Comparison of ENCODE assay signal across 14 cellular contexts in the genomic region with DNA sequence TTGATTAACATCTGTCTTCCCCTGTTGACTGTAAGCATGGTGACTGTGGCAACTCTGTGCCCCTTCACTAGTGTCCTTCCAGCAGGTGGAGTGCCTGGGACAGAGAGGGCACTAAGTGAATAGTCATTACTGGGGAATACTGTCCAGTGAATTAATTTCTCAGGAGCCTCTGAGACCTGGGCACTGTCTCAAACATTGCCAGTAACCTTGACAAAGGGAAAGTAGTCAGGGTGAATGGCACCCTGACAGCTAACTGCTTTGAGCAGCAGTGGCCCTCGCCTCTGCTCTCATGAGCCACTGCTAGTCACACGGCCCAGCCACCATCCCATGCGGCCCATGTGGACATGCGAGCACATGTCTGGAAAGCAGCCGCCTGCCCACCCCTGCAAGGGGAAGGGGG. TPM values are rescaled to one million over a fixed set of nuclear protein-coding genes. Genes with fewer than 3 reads are reported as not detected.
DNase-seq lines count a peak whose midpoint lies in the region; ATAC-seq and TF ChIP-seq lines count a peak whose summit lies in the region.
"Had no signal": no experiment of that assay in that cellular context is flagged by ENCODE, and none has a peak within 500 bp of the region (broad histone marks: within the 10 kb centered on the region; RNA-seq: fewer than 3 reads in every experiment).

No MANE protein-coding gene starts in this region.

- H3K36me3 ChIP-seq in osteoblast (ENCODE audit: insufficient read depth, low read length) (no peaks in the 10 kb centered on the region), gastroesophageal sphincter (no peaks in the 10 kb centered on the region)

- TF ChIP-seq CTCF in NB4 (IDR thresholded peaks at IDR 0.05; ENCODE audit: low read depth, low read length) (peak; percentile 19), choroid plexus epithelial cell (conservative IDR thresholded peaks at IDR 0.05; ENCODE audit: low read depth, low read length) (peak; percentile 6), osteoblast (IDR thresholded peaks at IDR 0.05; ENCODE audit: extremely low read depth, low read depth, low read length) (peak; percentile 25), gastroesophageal sphincter (IDR thresholded peaks at IDR 0.05) (no peak)

- WGBS in gastroesophageal sphincter (ENCODE audit: low coverage in 1 of 2), 2 donors = 100% methylated on average over 1 to 2 of the region's 5 CpGs

- peaks cover 15% of the 10 kb centered on the region for H3K79me2 ChIP-seq in osteoblast (ENCODE audit: insufficient read depth, low read length)

- H3K27me3 ChIP-seq in osteoblast (ENCODE audit: insufficient read depth, low read length) (peaks cover under 1% of the 10 kb centered on the region), gastroesophageal sphincter (no peaks in the 10 kb centered on the region)

- H3K4me3 ChIP-seq in NB4 (ENCODE audit: low read depth, low read length) (no peak overlapping the region), choroid plexus epithelial cell (ENCODE audit: low read depth, low read length) (no peak overlapping the region), osteoblast (ENCODE audit: insufficient read depth, low read length) (no peak overlapping the region), gastroesophageal sphincter (no peak overlapping the region)

- H3K4me1 ChIP-seq in osteoblast (ENCODE audit: insufficient read depth, low read length) (peaks cover 12% of the 10 kb centered on the region), gastroesophageal sphincter (peaks cover 0 to 22% (median 8%) of the 10 kb centered on the region in 3 donors)

- no peak for ATAC-seq in gastroesophageal sphincter
- ATAC-seq: left colon had no signal

- TF ChIP-seq EP300 in gastroesophageal sphincter (IDR thresholded peaks at IDR 0.05) = no peak

- H3K9me3 ChIP-seq in osteoblast (ENCODE audit: low read depth, low read length) (peaks cover 2% of the 10 kb centered on the region), gastroesophageal sphincter (no peaks in the 10 kb centered on the region)

- H4K20me1 ChIP-seq in osteoblast (ENCODE audit: insufficient read depth, low read length) = peaks cover 6% of the 10 kb centered on the region

- H3K4me2 ChIP-seq in osteoblast (ENCODE audit: insufficient read depth, low read length) = no peak overlapping the region

- H3K27ac ChIP-seq in osteoblast (ENCODE audit: low read depth, low read length) (no peak overlapping the region), gastroesophageal sphincter (no peak overlapping the region)
- H3K27ac ChIP-seq: RWPE1 had no signal

- no peak overlapping the region for H2AFZ ChIP-seq in osteoblast (ENCODE audit: low read length)

- no peak for TF ChIP-seq POLR2A in NB4 (IDR thresholded peaks at IDR 0.05; ENCODE audit: extremely low read depth, insufficient read length)
- TF ChIP-seq POLR2A in gastroesophageal sphincter (IDR thresholded peaks at IDR 0.05) = no peak

- DNase-seq in DMS53 treated with DMSO at 0.1 percent for 48 hours (lab: John Stamatoyannopoulos, UW; ENCODE audit: unreplicated experiment) (peak; percentile 37), NB4 (ENCODE audit: low read depth) (no peak), choroid plexus epithelial cell (ENCODE audit: low read depth) (no peak), osteoblast (ENCODE audit: insufficient read length, low spot score, missing footprints) (no peak), kidney glomerular epithelial cell (lab: John Stamatoyannopoulos, UW) (no peak), SKM-1 (lab: John Stamatoyannopoulos, UW; ENCODE audit: unreplicated experiment) (no peak)
- DNase-seq: activated CD4-positive, alpha-beta T cell treated with anti-CD3 and anti-CD28 coated beads for 48 hours; activated naive CD8-positive, alpha-beta T cell treated with anti-CD3 and anti-CD28 coated beads, Interleukin-2, amount 10 ng/mL, durations not matched to agents 7 days and 5 days; activated T-cell treated with anti-CD3 and anti-CD28 coated beads, Interleukin-2, amount 50 U/mL, for 1 hour; left colon; NCI-H187 treated with DMSO at 0.1 percent for 48 hours; T-helper 9 cell had no signal

RNA-seq across cellular contexts. Expression of gene GRB10, which starts 13.1 kb away (rescaled TPM):
- total RNA-seq in osteoblast = 62.6 and 69.5 TPM in 2 replicates
- total RNA-seq in gastroesophageal sphincter = 10 to 100 TPM; 28.5 to 58.0 (median 53.0) TPM

Comparison
In these comparisons a context has a peak if more than half of its experiments do, and no peak if none do; other contexts are left out.
1. CTCF ChIP-seq: peak in NB4 (single experiment), choroid plexus epithelial cell (single experiment) and osteoblast (single experiment); none in gastroesophageal sphincter (0 of 4).